10 cellular contexts compared by ENCODE assay signal in the genomic region with DNA sequence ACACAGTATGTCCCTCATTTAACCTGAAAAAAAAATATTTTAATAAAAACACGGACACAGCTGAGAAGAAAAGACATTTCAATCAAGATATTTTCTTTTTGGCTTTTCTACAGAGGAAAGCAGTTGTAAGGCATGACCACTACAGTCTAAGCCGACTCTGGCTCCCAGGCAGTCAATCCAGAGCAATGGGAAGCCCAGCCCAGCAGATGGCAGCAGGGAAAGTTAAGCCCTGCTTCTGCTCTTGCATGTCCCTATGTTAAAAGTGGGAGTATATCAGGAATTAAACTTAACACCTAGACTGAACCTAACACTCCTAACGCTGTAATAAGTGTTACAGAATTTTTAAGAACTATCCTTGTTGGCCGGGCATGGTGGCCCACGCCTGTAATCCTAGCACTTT. TPM values are rescaled to one million over a fixed set of nuclear protein-coding genes. Genes with fewer than 3 reads are reported as not detected.
DNase-seq lines count a peak whose midpoint lies in the region; ATAC-seq and TF ChIP-seq lines count a peak whose summit lies in the region.
"Had no signal": no experiment of that assay in that cellular context is flagged by ENCODE, and none has a peak within 500 bp of the region (broad histone marks: within the 10 kb centered on the region; RNA-seq: fewer than 3 reads in every experiment).

No MANE protein-coding gene starts in this region.

- no peak for TF ChIP-seq EP300 in tibial nerve (IDR thresholded peaks at IDR 0.05)

- H3K9me3 ChIP-seq in tibial nerve = no peaks in the 10 kb centered on the region

- no peaks in the 10 kb centered on the region for H3K27me3 ChIP-seq in tibial nerve

- H3K27ac ChIP-seq in C4-2B (no peak overlapping the region), tibial nerve (no peak overlapping the region)
- H3K27ac ChIP-seq: KMS-11 had no signal

- H3K4me1 ChIP-seq in tibial nerve = no peaks in the 10 kb centered on the region

- 74 to 77% methylated on average over 5 of the region's 5 CpGs for WGBS in tibial nerve, 2 donors

- in situ Hi-C loops in astrocyte of the cerebellum (cut with HindIII; ENCODE audit: low sequenced_read_pairs) = no loop called here

- DNase-seq in HFF-Myc (ENCODE audit: extremely low read depth, low read depth) = no peak
- DNase-seq in astrocyte of the cerebellum (ENCODE audit: low read depth) = peak; percentile 15
- DNase-seq in left lobe of liver (ENCODE audit: low spot score) = no peak
- DNase-seq in effector CD8-positive, alpha-beta T cell (lab: John Stamatoyannopoulos, UW) = no peak
- no peak for DNase-seq in tibial nerve (ENCODE audit: low spot score in 2 of 2)
- DNase-seq: hippocampal formation had no signal

- no peak overlapping the region for H3K4me3 ChIP-seq in HFF-Myc (replicated peaks; ENCODE audit: low read depth, low read length)
- no peak overlapping the region for H3K4me3 ChIP-seq in astrocyte of the cerebellum (ENCODE audit: low read depth, low read length)
- no peak overlapping the region for H3K4me3 ChIP-seq in tibial nerve

- peaks cover 0 to 87% (median 13%) of the 10 kb centered on the region in 3 donors for H3K36me3 ChIP-seq in tibial nerve

- no peak for TF ChIP-seq POLR2A in tibial nerve (IDR thresholded peaks at IDR 0.05)

- peak; percentile 81 for ATAC-seq in left lobe of liver
- ATAC-seq in GM21723 (IDR thresholded peaks at IDR 0.05; ENCODE audit: unreplicated experiment) = no peak
- ATAC-seq in HG03565 (IDR thresholded peaks at IDR 0.05; ENCODE audit: unreplicated experiment) = no peak

- peak; percentile 48 for TF ChIP-seq CTCF in C4-2B (conservative IDR thresholded peaks at IDR 0.05)
- TF ChIP-seq CTCF in HFF-Myc (IDR thresholded peaks at IDR 0.05; ENCODE audit: low read depth, low read length, missing control alignments) = peak; percentile 41
- peak; percentile 62 for TF ChIP-seq CTCF in astrocyte of the cerebellum (IDR thresholded peaks at IDR 0.05; ENCODE audit: low read depth, low read length, missing control alignments)
- TF ChIP-seq CTCF in tibial nerve (IDR thresholded peaks at IDR 0.05) = peak in 1 of 5 experiments; percentile 16

RNA-seq across cellular contexts. Expression of a gene that starts 19.5 kb away (rescaled TPM):
- 210 TPM for total RNA-seq in left lobe of liver
- 1 to 10 TPM in 1 of 4 donors, under 1 TPM in 3; 0.20 to 1.5 (median 0.32) TPM for total RNA-seq in tibial nerve

RNA-seq across cellular contexts. Expression of a gene that starts 19.7 kb away (rescaled TPM):
- 17.7 TPM for total RNA-seq in left lobe of liver
- total RNA-seq in tibial nerve = 10 to 100 TPM; 41.4 to 50.2 (median 44.7) TPM

Comparison
In these comparisons a context has a peak if more than half of its experiments do, and no peak if none do; other contexts are left out.
1. RNA of a gene that starts 19.5 kb away (total RNA-seq): 210 TPM in left lobe of liver (single experiment); 0.20 to 1.5 TPM in tibial nerve; every median in the first group is over 10 times any median in the second.